Comparison of ENCODE assay signal across 9 cellular contexts in the genomic region with DNA sequence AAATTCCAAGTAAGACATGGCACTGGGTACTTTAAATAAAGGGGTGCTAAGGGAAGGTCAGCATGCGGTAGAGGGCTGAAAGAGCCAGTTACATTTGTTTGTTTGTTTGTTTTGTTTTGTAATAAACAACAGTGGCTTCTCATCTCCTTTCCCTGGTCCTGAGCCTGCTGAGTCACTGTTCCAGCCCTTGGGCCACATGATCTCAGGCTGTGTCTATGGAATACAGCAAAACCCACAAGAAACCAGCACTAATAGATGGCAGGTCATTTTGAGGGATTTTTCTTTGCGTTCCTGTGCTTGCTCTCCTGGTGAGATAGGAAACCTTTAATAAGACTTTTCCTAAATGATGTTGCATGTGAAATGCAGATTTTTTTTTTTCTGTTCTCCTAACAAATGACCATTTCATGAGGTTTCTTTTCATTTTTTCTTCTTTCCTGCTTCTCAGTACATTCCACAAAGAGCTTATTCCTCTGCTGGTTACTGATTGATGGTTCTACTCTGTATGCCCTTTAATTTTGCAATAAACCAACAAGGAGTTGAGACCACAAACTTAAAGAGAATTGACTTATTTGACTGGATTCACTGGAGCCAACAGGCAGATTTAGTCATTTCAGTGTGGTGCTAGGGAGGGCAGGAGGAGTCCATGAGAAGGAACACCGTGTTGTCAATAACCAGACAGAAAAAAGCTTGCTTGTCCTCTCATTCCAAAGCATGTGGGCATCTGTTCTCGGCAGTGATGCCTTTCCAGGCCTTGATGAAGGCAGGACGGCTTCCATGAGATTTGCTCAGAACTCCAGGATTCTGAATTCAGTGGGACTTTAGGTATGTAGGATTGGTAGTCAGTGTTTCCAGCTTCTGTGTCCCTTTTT.
DNase-seq lines count a peak whose midpoint lies in the region; ATAC-seq, FAIRE-seq and TF ChIP-seq lines count a peak whose summit lies in the region.
"Had no signal": no experiment of that assay in that cellular context is flagged by ENCODE, and none has a peak within 500 bp of the region (broad histone marks: within the 10 kb centered on the region; RNA-seq: fewer than 3 reads in every experiment).

No MANE protein-coding gene starts in this region.

- peaks cover 33% of the 10 kb centered on the region for H3K4me1 ChIP-seq in A549
- peaks cover 0 to 15% (median 8%) of the 10 kb centered on the region in 4 donors for H3K4me1 ChIP-seq in liver (ENCODE audit: control insufficient read depth in 4 of 4, insufficient read depth in 4 of 4, low read length in 3 of 4)

- H3K4me2 ChIP-seq in A549 = peak overlapping the region; percentile 50

- H3K9ac ChIP-seq in liver (ENCODE audit: low read depth in 1 of 2, low read length in 2 of 2) = no peak overlapping the region

- 52% methylated on average over 5 of the region's 5 CpGs for WGBS in A549 (ENCODE audit: missing lambda C conversion rate)
- WGBS in liver = 67% methylated on average over 5 of the region's 5 CpGs

- no peak for TF ChIP-seq CTCF in A549 (IDR thresholded peaks at IDR 0.05)
- peak; percentile 14 for TF ChIP-seq CTCF in liver (IDR thresholded peaks at IDR 0.05; ENCODE audit: low read depth, low read length, missing input control)

- peak overlapping the region; percentile 77 to 84 for H3K27ac ChIP-seq in A549
- H3K27ac ChIP-seq in liver (ENCODE audit: low read depth in 1 of 2, low read length in 2 of 2) = peak overlapping the region; percentile 16 to 49

- peak; percentile 92 to 95 for ATAC-seq in A549

- DNase-seq in A549 (ENCODE audit: low read depth in 1 of 2, low spot score in 1 of 2) (peak; percentile 37 to 79), H54 (ENCODE audit: insufficient read length, low spot score) (peak; percentile 4), amniotic stem cell (lab: John Stamatoyannopoulos, UW) (peak; percentile 21), middle frontal gyrus (ENCODE audit: extremely low spot score, low spot score) (no peak), NK-92 (lab: John Stamatoyannopoulos, UW; ENCODE audit: unreplicated experiment) (no peak), NCI-H2081 treated with DMSO at 0.1 percent for 48 hours (lab: John Stamatoyannopoulos, UW) (no peak)
- DNase-seq in activated CD8-positive, alpha-beta memory T cell treated with anti-CD3 and anti-CD28 coated beads, Interleukin-2, amount 50 U/mL, for 4 hours = no peak
- DNase-seq: T-helper 2 cell had no signal

- CTCF ChIA-PET in A549 (lab: Yijun Ruan, JAX) = interaction anchor here (0.9 kb wide), 1 partner anchor 345 kb away, joined by 3 read pairs; no protein-coding TSS in a partner anchor

- TF ChIP-seq POLR2A in A549 (IDR thresholded peaks at IDR 0.05; ENCODE audit: low read length) (no peak), H54 (IDR thresholded peaks at IDR 0.05; ENCODE audit: low read depth, low read length) (no peak)

- TF ChIP-seq RAD21 in A549 (conservative IDR thresholded peaks at IDR 0.05 in 1 of 2, IDR thresholded peaks at IDR 0.05 in 1 of 2) = no peak
- peak; percentile 57 to 70 for TF ChIP-seq RAD21 in liver (IDR thresholded peaks at IDR 0.05)

- no peaks in the 10 kb centered on the region for H3K9me3 ChIP-seq in A549
- H3K9me3 ChIP-seq in liver (ENCODE audit: control insufficient read depth in 4 of 4, low read length in 3 of 4) = no peaks in the 10 kb centered on the region

- no peak overlapping the region for H3K4me3 ChIP-seq in A549
- no peak overlapping the region for H3K4me3 ChIP-seq in liver (ENCODE audit: low read depth in 1 of 3, low read length in 3 of 3)

- POLR2A ChIA-PET in A549 (lab: Yijun Ruan, JAX) = no interaction called here

- H3K27me3 ChIP-seq in liver (ENCODE audit: control insufficient read depth in 4 of 4, insufficient read depth in 4 of 4, low read length in 3 of 4) = no peaks in the 10 kb centered on the region

- no peaks in the 10 kb centered on the region for H3K36me3 ChIP-seq in liver (ENCODE audit: control insufficient read depth in 4 of 4, insufficient read depth in 3 of 4, low read depth in 1 of 4, low read length in 3 of 4)

- FAIRE-seq in A549 (lab: Jason Lieb, UNC) (peak; percentile 76), H54 (lab: Jason Lieb, UNC) (peak; percentile 76)

- no peak for TF ChIP-seq EP300 in A549 (IDR thresholded peaks at IDR 0.05)

TF ChIP-seq in A549, 52 proteins besides CTCF, POLR2A, EP300 and RAD21 (continues in another document):
- TF ChIP-seq NFE2L2 (conservative IDR thresholded peaks at IDR 0.05; ENCODE audit: low read length) = 0 out of 2 replicates have a peak, but pooled peaks have one; percentile 41
- TF ChIP-seq CBX2 (IDR thresholded peaks at IDR 0.05; ENCODE audit: borderline replicate concordance, low read depth) = no peak
- TF ChIP-seq EHF (CRISPR knock-in tag; IDR thresholded peaks at IDR 0.05) = no peak
- TF ChIP-seq FOXS1 (CRISPR knock-in tag; IDR thresholded peaks at IDR 0.05) = no peak
- no peak; the same call in 2 of the 3 replicates for TF ChIP-seq SMC3 (IDR thresholded peaks at IDR 0.05)
- TF ChIP-seq JUNB (IDR thresholded peaks at IDR 0.05) = no peak
- no peak for TF ChIP-seq GATA3 (IDR thresholded peaks at IDR 0.05; ENCODE audit: borderline replicate concordance)
- TF ChIP-seq, protein P1, sequence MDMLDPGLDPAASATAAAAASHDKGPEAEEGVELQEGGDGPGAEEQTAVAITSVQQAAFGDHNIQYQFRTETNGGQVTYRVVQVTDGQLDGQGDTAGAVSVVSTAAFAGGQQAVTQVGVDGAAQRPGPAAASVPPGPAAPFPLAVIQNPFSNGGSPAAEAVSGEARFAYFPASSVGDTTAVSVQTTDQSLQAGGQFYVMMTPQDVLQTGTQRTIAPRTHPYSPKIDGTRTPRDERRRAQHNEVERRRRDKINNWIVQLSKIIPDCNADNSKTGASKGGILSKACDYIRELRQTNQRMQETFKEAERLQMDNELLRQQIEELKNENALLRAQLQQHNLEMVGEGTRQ (IDR thresholded peaks at IDR 0.05) = peak; percentile 41; the same call in 1 of the 2 replicates
- no peak for TF ChIP-seq KDM5A (IDR thresholded peaks at IDR 0.05)
- TF ChIP-seq, protein P2, sequence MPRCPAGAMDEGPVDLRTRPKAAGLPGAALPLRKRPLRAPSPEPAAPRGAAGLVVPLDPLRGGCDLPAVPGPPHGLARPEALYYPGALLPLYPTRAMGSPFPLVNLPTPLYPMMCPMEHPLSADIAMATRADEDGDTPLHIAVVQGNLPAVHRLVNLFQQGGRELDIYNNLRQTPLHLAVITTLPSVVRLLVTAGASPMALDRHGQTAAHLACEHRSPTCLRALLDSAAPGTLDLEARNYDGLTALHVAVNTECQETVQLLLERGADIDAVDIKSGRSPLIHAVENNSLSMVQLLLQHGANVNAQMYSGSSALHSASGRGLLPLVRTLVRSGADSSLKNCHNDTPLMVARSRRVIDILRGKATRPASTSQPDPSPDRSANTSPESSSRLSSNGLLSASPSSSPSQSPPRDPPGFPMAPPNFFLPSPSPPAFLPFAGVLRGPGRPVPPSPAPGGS (IDR thresholded peaks at IDR 0.05) = no peak
- TF ChIP-seq HEYL (CRISPR knock-in tag; IDR thresholded peaks at IDR 0.05) = no peak
- TF ChIP-seq PHF8 (IDR thresholded peaks at IDR 0.05; ENCODE audit: borderline replicate concordance, low read depth) = no peak
- 0 out of 2 replicates have a peak, but pooled peaks have one; percentile 28 for TF ChIP-seq HOXB5 (CRISPR knock-in tag; IDR thresholded peaks at IDR 0.05)
- 0 out of 2 replicates have a peak, but pooled peaks have one; percentile 20 for TF ChIP-seq TP53 (CRISPR knock-in tag; IDR thresholded peaks at IDR 0.05)
- no peak for TF ChIP-seq MYC (IDR thresholded peaks at IDR 0.05; ENCODE audit: borderline replicate concordance, low read length)
- TF ChIP-seq HOXA7 (CRISPR knock-in tag; IDR thresholded peaks at IDR 0.05) = no peak

TF ChIP-seq in liver, 16 proteins besides CTCF, POLR2A, EP300 and RAD21 (continues in another document):
- TF ChIP-seq, protein P3, sequence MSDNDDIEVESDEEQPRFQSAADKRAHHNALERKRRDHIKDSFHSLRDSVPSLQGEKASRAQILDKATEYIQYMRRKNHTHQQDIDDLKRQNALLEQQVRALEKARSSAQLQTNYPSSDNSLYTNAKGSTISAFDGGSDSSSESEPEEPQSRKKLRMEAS (IDR thresholded peaks at IDR 0.05) = no peak
- no peak for TF ChIP-seq EGR1 (IDR thresholded peaks at IDR 0.05; ENCODE audit: low read depth in 2 of 2)
- TF ChIP-seq SP1 (IDR thresholded peaks at IDR 0.05) = peak; percentile 62
- TF ChIP-seq RXRA (IDR thresholded peaks at IDR 0.05) = peak; percentile 60 to 66
- peak in 1 of 2 donors; percentile 53 for TF ChIP-seq JUND (IDR thresholded peaks at IDR 0.05)
- no peak for TF ChIP-seq ATF3 (IDR thresholded peaks at IDR 0.05)
- peak; percentile 51 for TF ChIP-seq TAF1 (conservative IDR thresholded peaks at IDR 0.05)
- TF ChIP-seq HNF4A (conservative IDR thresholded peaks at IDR 0.05) = peak; percentile 56 to 66
- TF ChIP-seq YY1 (IDR thresholded peaks at IDR 0.05) = peak; percentile 69
- TF ChIP-seq ZBTB33 (IDR thresholded peaks at IDR 0.05) = no peak
- TF ChIP-seq FOXA1 (IDR thresholded peaks at IDR 0.05) = peak; percentile 22
- no peak for TF ChIP-seq HNF4G (IDR thresholded peaks at IDR 0.05)

Comparison
In these comparisons a context has a peak if more than half of its experiments do, and no peak if none do; other contexts are left out.
1. DNase-seq: peak in A549 (2 of 2), H54 (single experiment) and amniotic stem cell (single experiment); none in middle frontal gyrus (single experiment), NK-92 (single experiment), activated CD8-positive, alpha-beta memory T cell treated with anti-CD3 and anti-CD28 coated beads, Interleukin-2, amount 50 U/mL, for 4 hours (single experiment) and NCI-H2081 treated with DMSO at 0.1 percent for 48 hours (single experiment).